1 cellular context compared by ENCODE assay signal in the genomic region with DNA sequence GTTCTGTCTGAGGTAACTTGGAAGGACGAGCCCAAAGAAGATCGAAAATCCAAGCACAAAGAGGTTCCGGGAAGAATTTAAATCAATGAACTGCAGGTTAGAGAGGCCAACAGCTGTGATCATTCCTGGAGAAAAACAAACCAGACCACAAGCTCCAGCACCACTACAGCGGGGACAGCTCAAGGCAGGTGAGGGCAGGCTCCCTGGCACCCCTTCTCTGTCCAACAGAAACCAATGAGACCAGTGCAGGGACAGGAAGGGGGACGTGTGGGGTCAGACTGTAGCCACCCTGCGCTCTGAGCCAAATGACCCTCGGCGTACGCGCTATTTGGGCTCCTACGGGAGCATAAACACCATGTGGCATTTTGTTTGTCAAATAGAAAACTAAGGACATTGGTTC.
TF ChIP-seq lines count a peak whose summit lies in the region.

No MANE protein-coding gene starts in this region.

TF ChIP-seq in Ishikawa, 13 proteins besides CTCF, POLR2A, EP300 and RAD21:
- TF ChIP-seq, protein P1, sequence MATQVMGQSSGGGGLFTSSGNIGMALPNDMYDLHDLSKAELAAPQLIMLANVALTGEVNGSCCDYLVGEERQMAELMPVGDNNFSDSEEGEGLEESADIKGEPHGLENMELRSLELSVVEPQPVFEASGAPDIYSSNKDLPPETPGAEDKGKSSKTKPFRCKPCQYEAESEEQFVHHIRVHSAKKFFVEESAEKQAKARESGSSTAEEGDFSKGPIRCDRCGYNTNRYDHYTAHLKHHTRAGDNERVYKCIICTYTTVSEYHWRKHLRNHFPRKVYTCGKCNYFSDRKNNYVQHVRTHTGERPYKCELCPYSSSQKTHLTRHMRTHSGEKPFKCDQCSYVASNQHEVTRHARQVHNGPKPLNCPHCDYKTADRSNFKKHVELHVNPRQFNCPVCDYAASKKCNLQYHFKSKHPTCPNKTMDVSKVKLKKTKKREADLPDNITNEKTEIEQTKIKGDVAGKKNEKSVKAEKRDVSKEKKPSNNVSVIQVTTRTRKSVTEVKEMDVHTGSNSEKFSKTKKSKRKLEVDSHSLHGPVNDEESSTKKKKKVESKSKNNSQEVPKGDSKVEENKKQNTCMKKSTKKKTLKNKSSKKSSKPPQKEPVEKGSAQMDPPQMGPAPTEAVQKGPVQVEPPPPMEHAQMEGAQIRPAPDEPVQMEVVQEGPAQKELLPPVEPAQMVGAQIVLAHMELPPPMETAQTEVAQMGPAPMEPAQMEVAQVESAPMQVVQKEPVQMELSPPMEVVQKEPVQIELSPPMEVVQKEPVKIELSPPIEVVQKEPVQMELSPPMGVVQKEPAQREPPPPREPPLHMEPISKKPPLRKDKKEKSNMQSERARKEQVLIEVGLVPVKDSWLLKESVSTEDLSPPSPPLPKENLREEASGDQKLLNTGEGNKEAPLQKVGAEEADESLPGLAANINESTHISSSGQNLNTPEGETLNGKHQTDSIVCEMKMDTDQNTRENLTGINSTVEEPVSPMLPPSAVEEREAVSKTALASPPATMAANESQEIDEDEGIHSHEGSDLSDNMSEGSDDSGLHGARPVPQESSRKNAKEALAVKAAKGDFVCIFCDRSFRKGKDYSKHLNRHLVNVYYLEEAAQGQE (IDR thresholded peaks at IDR 0.05; ENCODE audit: low read depth), result peak; percentile 60
- TF ChIP-seq EGR1 (IDR thresholded peaks at IDR 0.05), result no peak
- TF ChIP-seq, protein P2, sequence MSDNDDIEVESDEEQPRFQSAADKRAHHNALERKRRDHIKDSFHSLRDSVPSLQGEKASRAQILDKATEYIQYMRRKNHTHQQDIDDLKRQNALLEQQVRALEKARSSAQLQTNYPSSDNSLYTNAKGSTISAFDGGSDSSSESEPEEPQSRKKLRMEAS (IDR thresholded peaks at IDR 0.05), result no peak
- no peak for TF ChIP-seq CEBPB (IDR thresholded peaks at IDR 0.05)
